8 cellular contexts compared by ENCODE assay signal in genomic region chrX:135345328-135345645, GRCh38. TPM values are rescaled to one million over a fixed set of nuclear protein-coding genes. Genes with fewer than 3 reads are reported as not detected.
DNase-seq lines count a peak whose midpoint lies in the region; ATAC-seq, FAIRE-seq and TF ChIP-seq lines count a peak whose summit lies in the region.

No MANE protein-coding gene starts in this region.

- no peak for TF ChIP-seq POLR2A in GM12892 (IDR thresholded peaks at IDR 0.05; ENCODE audit: low read depth, low read length)

- H3K27ac ChIP-seq in SK-N-MC: no peak overlapping the region
- H3K27ac ChIP-seq in fibroblast of lung (ENCODE audit: insufficient read depth, low read length): peak overlapping the region; percentile 92

- peak overlapping the region; percentile 69 for H3K4me2 ChIP-seq in fibroblast of lung (ENCODE audit: extremely low read depth, insufficient read depth, low read length)

- H3K4me1 ChIP-seq in fibroblast of lung (ENCODE audit: control insufficient read depth, extremely low read depth, insufficient read depth, low read length) (peaks cover 3% of the 10 kb centered on the region), neuron (ENCODE audit: insufficient read depth, low read length) (peaks cover 13% of the 10 kb centered on the region)

- H4K20me1 ChIP-seq in fibroblast of lung (ENCODE audit: control insufficient read depth, extremely low read depth, insufficient read depth, low read length): no peaks in the 10 kb centered on the region

- peak overlapping the region; percentile 69 for H3K27ac Mint-ChIP-seq in activated T-cell treated with anti-CD3 and anti-CD28 coated beads, Interleukin-2, amount 50 U/mL, for 72 hours

- H3K27me3 Mint-ChIP-seq in activated T-cell treated with anti-CD3 and anti-CD28 coated beads, Interleukin-2, amount 50 U/mL, for 72 hours (ENCODE audit: low read depth): peaks cover 17% of the 10 kb centered on the region

- H2AFZ ChIP-seq in fibroblast of lung (ENCODE audit: low read length): peak overlapping the region; percentile 14
- H2AFZ ChIP-seq in neuron (ENCODE audit: low read depth, low read length): peak overlapping the region; percentile 76

- H3K27me3 ChIP-seq in fibroblast of lung (ENCODE audit: control insufficient read depth, insufficient read depth, low read length) (no peaks in the 10 kb centered on the region), neuron (ENCODE audit: insufficient read depth, low read length) (no peaks in the 10 kb centered on the region)

- H3K36me3 ChIP-seq in SK-N-MC (ENCODE audit: insufficient read depth, low read length) (peaks cover 5% of the 10 kb centered on the region; the same call in 1 of the 2 replicates), fibroblast of lung (ENCODE audit: control insufficient read depth, insufficient read depth, low read length) (no peaks in the 10 kb centered on the region), neuron (ENCODE audit: insufficient read depth, low read length) (peaks cover 16% of the 10 kb centered on the region)

- no peak for TF ChIP-seq CTCF in fibroblast of lung (conservative IDR thresholded peaks at IDR 0.05 in 1 of 2, IDR thresholded peaks at IDR 0.05 in 1 of 2; ENCODE audit: low read depth in 1 of 2, low read length in 2 of 2)

- peaks cover 24% of the 10 kb centered on the region for H3K4me1 Mint-ChIP-seq in activated T-cell treated with anti-CD3 and anti-CD28 coated beads, Interleukin-2, amount 50 U/mL, for 72 hours (ENCODE audit: low read depth)

- no peak for DNase-seq in activated T-cell treated with anti-CD3 and anti-CD28 coated beads, Interleukin-2, amount 50 U/mL, for 72 hours
- DNase-seq in activated T-cell treated with anti-CD3 and anti-CD28 coated beads, Interleukin-2, amount 50 U/mL, for 1 hour: no peak
- peak; percentile 2 for DNase-seq in SK-N-MC (ENCODE audit: low read depth, low spot score)
- peak; percentile 50 to 62 for DNase-seq in fibroblast of lung (ENCODE audit: low read depth in 2 of 2)
- no peak for DNase-seq in GM19240 (ENCODE audit: insufficient read length, low spot score)
- DNase-seq in GM12892 (ENCODE audit: insufficient read length): no peak

- H3K36me3 Mint-ChIP-seq in activated T-cell treated with anti-CD3 and anti-CD28 coated beads, Interleukin-2, amount 50 U/mL, for 72 hours (ENCODE audit: insufficient read depth in 2 of 2): peaks cover 0 to 3% of the 10 kb centered on the region in 2 donors

- no peak for FAIRE-seq in GM12892 (lab: Jason Lieb, UNC)

- H3K4me3 ChIP-seq in SK-N-MC (peak overlapping the region; percentile 76), fibroblast of lung (replicated peaks in 1 of 4; ENCODE audit: control extremely low read depth in 1 of 4, insufficient read depth in 1 of 4, low read depth in 3 of 4, low read length in 4 of 4) (peak overlapping the region; percentile 60 to 76 (median 71)), neuron (ENCODE audit: low read length) (peak overlapping the region; percentile 81)

- H3K9me3 Mint-ChIP-seq in activated T-cell treated with anti-CD3 and anti-CD28 coated beads, Interleukin-2, amount 50 U/mL, for 72 hours: no peaks in the 10 kb centered on the region

- H3K79me2 ChIP-seq in fibroblast of lung (ENCODE audit: control insufficient read depth, insufficient read depth, low read length): peaks cover 19% of the 10 kb centered on the region

- H3K9ac ChIP-seq in SK-N-MC (ENCODE audit: insufficient read length) (peak overlapping the region; percentile 63), fibroblast of lung (ENCODE audit: insufficient read depth, low read length) (no peak overlapping the region)

- peak overlapping the region; percentile 82 to 85 for H3K4me3 Mint-ChIP-seq in activated T-cell treated with anti-CD3 and anti-CD28 coated beads, Interleukin-2, amount 50 U/mL, for 72 hours

- no peak for ATAC-seq in activated T-cell treated with anti-CD3 and anti-CD28 coated beads, Interleukin-2, amount 50 U/mL, for 72 hours (replicated peaks in 1 of 2)
- no peak for ATAC-seq in activated CD4-positive, CD25-positive, alpha-beta regulatory T cell treated with anti-CD3 and anti-CD28 coated beads, Interleukin-2, amount 50 U/mL, for 24 hours

- H3K9me3 ChIP-seq in SK-N-MC (ENCODE audit: low read depth, low read length) (no peaks in the 10 kb centered on the region), fibroblast of lung (ENCODE audit: control insufficient read depth, insufficient read depth, low read depth, low read length) (no peaks in the 10 kb centered on the region), neuron (ENCODE audit: low read length) (no peaks in the 10 kb centered on the region)

RNA-seq across cellular contexts. Expression of gene ZNF449, which starts 0.7 kb away (rescaled TPM):
- 1 to 10 TPM; 1.9 to 2.2 TPM for total RNA-seq in activated T-cell treated with anti-CD3 and anti-CD28 coated beads, Interleukin-2, amount 50 U/mL, for 72 hours
- total RNA-seq in fibroblast of lung: 6.4 and 8.4 TPM in 2 replicates
- polyA plus RNA-seq in fibroblast of lung: 4.3 and 9.7 TPM in 2 replicates
- polyA plus RNA-seq in fibroblast of lung (2012): 2.3 and 5.4 TPM in 2 replicates
- 0.30 and 0.59 TPM in 2 replicates for polyA minus RNA-seq in fibroblast of lung (ENCODE audit: low replicate concordance)
- polyA plus RNA-seq in GM12892 (2012; ENCODE audit: missing spikeins): 2.1 TPM

RNA-seq across cellular contexts. Expression of gene ZNF75D, which starts 1.4 kb away (rescaled TPM):
- total RNA-seq in activated T-cell treated with anti-CD3 and anti-CD28 coated beads, Interleukin-2, amount 50 U/mL, for 72 hours: 1 to 10 TPM; 5.8 to 5.9 TPM
- 6.4 and 9.9 TPM in 2 replicates for total RNA-seq in fibroblast of lung
- polyA plus RNA-seq in fibroblast of lung: 4.7 and 6.8 TPM in 2 replicates
- 2.8 and 4.2 TPM in 2 replicates for polyA plus RNA-seq in fibroblast of lung (2012)
- 1.6 and 3.9 TPM in 2 replicates for polyA minus RNA-seq in fibroblast of lung (ENCODE audit: low replicate concordance)
- polyA plus RNA-seq in GM12892 (2012; ENCODE audit: missing spikeins): 4.4 TPM

RNA-seq across cellular contexts. Expression of gene ETDC, which starts 36.0 kb away (rescaled TPM):
- total RNA-seq in activated T-cell treated with anti-CD3 and anti-CD28 coated beads, Interleukin-2, amount 50 U/mL, for 72 hours: not detected
- total RNA-seq in fibroblast of lung: not detected in 2 replicates
- not detected in 2 replicates for polyA plus RNA-seq in fibroblast of lung
- polyA plus RNA-seq in fibroblast of lung (2012): not detected in 2 replicates
- polyA minus RNA-seq in fibroblast of lung (ENCODE audit: low replicate concordance): not detected in 2 replicates
- polyA plus RNA-seq in GM12892 (2012; ENCODE audit: missing spikeins): not detected

Comparison
In these comparisons a context has a peak if more than half of its experiments do, and no peak if none do; other contexts are left out.
1. DNase-seq: peak in SK-N-MC (single experiment) and fibroblast of lung (2 of 2); none in activated T-cell treated with anti-CD3 and anti-CD28 coated beads, Interleukin-2, amount 50 U/mL, for 72 hours (0 of 2), activated T-cell treated with anti-CD3 and anti-CD28 coated beads, Interleukin-2, amount 50 U/mL, for 1 hour (single experiment), GM19240 (single experiment) and GM12892 (single experiment).
2. Peak in every context shown above with its lines, with median percentiles within 50 percentile points of each other: H3K4me3 ChIP-seq.